Comparison of ENCODE assay signal across 17 cellular contexts in genomic region chr18:75317723-75318122, GRCh38.
"Had no signal": no experiment of that assay in that cellular context is flagged by ENCODE, and none has a peak within 500 bp of the region (broad histone marks: within the 10 kb centered on the region; RNA-seq: fewer than 3 reads in every experiment).

No MANE protein-coding gene starts in this region.

- H3K27ac ChIP-seq: colonic mucosa, heart left ventricle, neutrophil, sigmoid colon, skin epidermis had no signal

- ATAC-seq: heart left ventricle; naive thymus-derived CD4-positive, alpha-beta T cell had no signal

- H3K4me1 ChIP-seq: colonic mucosa, heart left ventricle, sigmoid colon had no signal

- H3K27ac Mint-ChIP-seq: naive thymus-derived CD4-positive, alpha-beta T cell; type B pancreatic cell had no signal

- H3K27me3 ChIP-seq: colonic mucosa, heart left ventricle, neutrophil, sigmoid colon had no signal

- H3K36me3 ChIP-seq: colonic mucosa, heart left ventricle, neutrophil, sigmoid colon had no signal

- H3K9me3 Mint-ChIP-seq: naive thymus-derived CD4-positive, alpha-beta T cell; nephron progenitor cell; type B pancreatic cell had no signal

- FAIRE-seq: frontal cortex, islet of Langerhans, urothelium cell line had no signal

- H3K4me3 Mint-ChIP-seq: naive thymus-derived CD4-positive, alpha-beta T cell; nephron progenitor cell; type B pancreatic cell had no signal

- DNase-seq: colonic mucosa; effector CD8-positive, alpha-beta T cell; heart left ventricle; hippocampal formation; kidney glomerular epithelial cell; naive thymus-derived CD4-positive, alpha-beta T cell; nephron progenitor cell; sigmoid colon; stimulated activated CD4-positive, alpha-beta T cell treated with anti-CD3 and anti-CD28 coated beads, Interleukin-2, amount 100 ng/mL, for 24 hours; stimulated activated CD4-positive, alpha-beta T cell treated with anti-CD3 and anti-CD28 coated beads, Interleukin-4, amount 100 ng/mL, for 4 hours; stimulated activated naive CD4-positive, alpha-beta T cell treated with Interleukin-2 at 50 U/mL for 16 hours had no signal

- H3K4me1 Mint-ChIP-seq: naive thymus-derived CD4-positive, alpha-beta T cell had no signal

- H3K4me3 ChIP-seq: colonic mucosa, heart left ventricle, sigmoid colon, skin epidermis had no signal

- H3K27me3 Mint-ChIP-seq: type B pancreatic cell had no signal
